Comparison of ENCODE assay signal across 8 cellular contexts in the genomic region with DNA sequence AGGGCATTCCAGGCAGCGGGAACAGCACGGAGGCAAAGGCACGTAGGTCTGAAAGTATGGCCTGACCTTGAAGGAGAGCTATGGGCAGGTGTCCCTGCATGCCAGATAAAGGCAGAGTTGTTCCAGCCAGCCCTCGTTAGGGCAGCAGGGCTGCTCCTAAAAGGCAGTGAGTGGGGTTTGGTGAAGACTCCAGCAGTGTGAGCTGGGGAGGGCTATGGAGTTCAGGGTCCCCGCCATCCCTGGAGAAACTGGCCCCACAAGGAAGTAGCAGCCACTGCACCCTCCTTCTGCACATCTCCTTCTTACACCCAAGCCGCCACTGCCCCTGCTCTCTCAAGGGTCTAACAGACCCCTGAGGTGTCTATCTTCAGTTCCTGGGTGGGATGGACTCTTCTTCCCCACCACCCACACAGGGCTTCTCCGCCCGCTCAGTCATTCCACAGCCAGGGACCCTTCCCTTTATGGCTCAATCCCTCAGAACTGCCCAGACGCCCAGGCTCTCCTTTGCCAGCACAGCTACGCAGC. TPM values are rescaled to one million over a fixed set of nuclear protein-coding genes. Genes with fewer than 3 reads are reported as not detected.
DNase-seq lines count a peak whose midpoint lies in the region; ATAC-seq, FAIRE-seq and TF ChIP-seq lines count a peak whose summit lies in the region.

No MANE protein-coding gene starts in this region.

- no peak for FAIRE-seq in urothelium cell line (lab: Jason Lieb, UNC)

- H2AFZ ChIP-seq in OCI-LY1 (ENCODE audit: low read length): no peak overlapping the region

- H3K9ac ChIP-seq in OCI-LY1 (ENCODE audit: low read length) (peak overlapping the region; percentile 91), endodermal cell (ENCODE audit: extremely low read depth, low read length, poor library complexity, severe bottlenecking) (no peak overlapping the region)

- H3K27ac ChIP-seq in OCI-LY1 (ENCODE audit: low read depth, low read length, poor library complexity, severe bottlenecking) (peak overlapping the region; percentile 99), endodermal cell (ENCODE audit: low read depth, low read length) (no peak overlapping the region)

- H3K27me3 ChIP-seq in OCI-LY1 (ENCODE audit: insufficient read depth, low read length) (no peaks in the 10 kb centered on the region), endodermal cell (ENCODE audit: control insufficient read depth, insufficient read depth, low read length, poor library complexity, severe bottlenecking) (peaks cover 29% of the 10 kb centered on the region)

- no peaks in the 10 kb centered on the region for H3K9me3 Mint-ChIP-seq in endodermal cell
- H3K9me3 Mint-ChIP-seq in neural crest cell: no peaks in the 10 kb centered on the region

- H3K4me1 Mint-ChIP-seq in endodermal cell (peaks cover 48% of the 10 kb centered on the region), neural crest cell (peaks cover 70% of the 10 kb centered on the region)

- H3K4me3 Mint-ChIP-seq in endodermal cell: peak overlapping the region; percentile 56
- peak overlapping the region; percentile 85 for H3K4me3 Mint-ChIP-seq in neural crest cell

- ATAC-seq in GM18870 (IDR thresholded peaks at IDR 0.05; ENCODE audit: unreplicated experiment): no peak
- no peak for ATAC-seq in HG02588 (IDR thresholded peaks at IDR 0.05; ENCODE audit: unreplicated experiment)

- TF ChIP-seq CTCF in OCI-LY1 (IDR thresholded peaks at IDR 0.05; ENCODE audit: low read length) (no peak), endodermal cell (conservative IDR thresholded peaks at IDR 0.05) (no peak), neural crest cell (conservative IDR thresholded peaks at IDR 0.05) (no peak)

- peaks cover 34% of the 10 kb centered on the region for H3K79me2 ChIP-seq in OCI-LY1 (ENCODE audit: insufficient read depth, low read length)

- peaks cover 10% of the 10 kb centered on the region for H3K27me3 Mint-ChIP-seq in endodermal cell (ENCODE audit: insufficient read depth)
- no peaks in the 10 kb centered on the region for H3K27me3 Mint-ChIP-seq in neural crest cell (ENCODE audit: low read depth)

- H3K36me3 Mint-ChIP-seq in endodermal cell (ENCODE audit: low read depth): no peaks in the 10 kb centered on the region
- H3K36me3 Mint-ChIP-seq in neural crest cell (ENCODE audit: low read depth): no peaks in the 10 kb centered on the region

- H3K4me2 ChIP-seq in OCI-LY1 (ENCODE audit: low read length): peak overlapping the region; percentile 96

- no peak overlapping the region for H3K27ac Mint-ChIP-seq in endodermal cell
- H3K27ac Mint-ChIP-seq in neural crest cell (ENCODE audit: unreplicated experiment): peak overlapping the region; percentile 29

- no peaks in the 10 kb centered on the region for H3K9me3 ChIP-seq in OCI-LY1 (ENCODE audit: low read length)
- no peaks in the 10 kb centered on the region for H3K9me3 ChIP-seq in endodermal cell (ENCODE audit: control insufficient read depth, low read length)

- H3K36me3 ChIP-seq in OCI-LY1 (ENCODE audit: insufficient read depth, low read length) (peaks cover 4% of the 10 kb centered on the region; the same call in 1 of the 2 replicates), endodermal cell (ENCODE audit: control insufficient read depth, insufficient read depth, low read length) (no peaks in the 10 kb centered on the region)

- WGBS in endodermal cell (ENCODE audit: insufficient coverage in 1 of 2, insufficient read length in 1 of 2), 2 experiments: 71 to 74% methylated on average over 9 to 10 of the region's 10 CpGs

- H3K4me3 ChIP-seq in OCI-LY1 (ENCODE audit: low read depth, low read length, poor library complexity, severe bottlenecking): peak overlapping the region; percentile 84
- H3K4me3 ChIP-seq in endodermal cell (ENCODE audit: low read length): no peak overlapping the region

- H3K4me1 ChIP-seq in OCI-LY1 (ENCODE audit: insufficient read depth, low read length, severe bottlenecking): peaks cover 85% of the 10 kb centered on the region
- peaks cover 14% of the 10 kb centered on the region for H3K4me1 ChIP-seq in endodermal cell (ENCODE audit: control insufficient read depth, insufficient read depth, low read length)

- no peaks in the 10 kb centered on the region for H4K20me1 ChIP-seq in OCI-LY1 (ENCODE audit: insufficient read depth, low read length)

- peaks cover 16% of the 10 kb centered on the region; the same call in 1 of the 2 replicates for H3F3A ChIP-seq in OCI-LY1 (ENCODE audit: insufficient read depth, low read length)

- no peaks in the 10 kb centered on the region for H3K9me2 ChIP-seq in OCI-LY1 (ENCODE audit: low read depth, low read length)

- peak; percentile 56 for DNase-seq in CD1c-positive myeloid dendritic cell (ENCODE audit: extremely low spot score)
- no peak for DNase-seq in endodermal cell
- DNase-seq in neural crest cell (ENCODE audit: low read depth, low spot score): no peak
- no peak for DNase-seq in NCI-H1092 (lab: John Stamatoyannopoulos, UW)
- no peak for DNase-seq in urothelium cell line (ENCODE audit: low spot score)

RNA-seq across cellular contexts. Expression of a gene that starts 1.4 kb away (rescaled TPM):
- 10 to 100 TPM; 12.2 to 15.4 TPM for total RNA-seq in endodermal cell
- polyA plus RNA-seq in endodermal cell (2013, experiment 1 of 2): 16.6 TPM
- polyA plus RNA-seq in endodermal cell (2013, experiment 2 of 2): 16.2 TPM
- total RNA-seq in neural crest cell: 13.4 and 16.6 TPM in 2 replicates

RNA-seq across cellular contexts. Expression of a gene that starts 56.8 kb away (rescaled TPM):
- total RNA-seq in endodermal cell: under 1 TPM; 0.59 to 0.80 TPM
- polyA plus RNA-seq in endodermal cell (2013, experiment 1 of 2): not detected
- polyA plus RNA-seq in endodermal cell (2013, experiment 2 of 2): not detected
- total RNA-seq in neural crest cell: not detected in 2 replicates
